In the genomic region with DNA sequence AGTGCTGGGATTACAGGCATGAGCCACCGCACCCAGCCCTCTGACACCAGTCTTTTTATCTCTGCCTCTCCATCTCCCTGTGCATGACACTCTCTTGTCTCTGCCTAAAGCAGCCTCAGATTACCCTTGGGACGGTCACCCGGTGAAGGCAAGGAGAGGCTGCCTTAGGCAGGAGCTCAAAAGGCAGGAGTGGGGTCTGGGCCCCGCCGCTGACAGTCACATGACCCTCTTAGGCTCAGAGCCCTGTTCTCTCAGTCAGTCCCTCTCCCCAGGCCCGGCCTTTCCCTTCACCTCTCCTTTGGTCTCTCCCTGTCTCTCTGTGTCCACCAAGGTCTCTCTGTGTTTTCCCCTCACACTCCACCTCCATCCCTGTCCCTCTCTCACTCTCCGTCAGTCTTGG, we compare ENCODE assay signal across 26 cellular contexts. TPM values are rescaled to one million over a fixed set of nuclear protein-coding genes. Genes with fewer than 3 reads are reported as not detected.
A peak's percentile ranks its signal among the peaks of the same experiment; 100 is the strongest.
DNase-seq lines count a peak whose midpoint lies in the region; ATAC-seq, FAIRE-seq and TF ChIP-seq lines count a peak whose summit lies in the region.
"Had no signal": no experiment of that assay in that cellular context is flagged by ENCODE, and none has a peak within 500 bp of the region (broad histone marks: within the 10 kb centered on the region; RNA-seq: fewer than 3 reads in every experiment).

No MANE protein-coding gene starts in this region.

- H3K4me3 ChIP-seq in HepG2 (replicated peaks in 1 of 3; ENCODE audit: insufficient read depth in 1 of 3, low read depth in 2 of 3, low read length in 3 of 3) (no peak overlapping the region), right lobe of liver (no peak overlapping the region), parathyroid adenoma (ENCODE audit: low read depth, low read length) (no peak overlapping the region)
- H3K4me3 ChIP-seq: A549; BLaER1 treated with 17β-estradiol and CSF1 and Interleukin-3, amounts not matched to agents 10 nM and 100 nM; GM23338; HAP-1 had no signal

- POLR2A ChIA-PET in HepG2 (lab: Yijun Ruan, JAX) = no interaction called here

- H3K27ac ChIP-seq in HepG2 (ENCODE audit: extremely low read length, insufficient read depth, low read length) = no peak overlapping the region
- no peak overlapping the region for H3K27ac ChIP-seq in right lobe of liver
- H3K27ac ChIP-seq in parathyroid adenoma = no peak overlapping the region
- H3K27ac ChIP-seq: A549; BLaER1 treated with 17β-estradiol and CSF1 and Interleukin-3, amounts not matched to agents 10 nM and 100 nM had no signal

- peak overlapping the region; percentile 57 for H3K27ac Mint-ChIP-seq in neural crest cell (ENCODE audit: unreplicated experiment)
- H3K27ac Mint-ChIP-seq: CD14-positive monocyte; CD4-positive, alpha-beta T cell; GM23338 had no signal

- ATAC-seq in HepG2 = no peak; the same call in 2 of the 3 replicates
- ATAC-seq in right lobe of liver = no peak
- ATAC-seq in HG02642 (IDR thresholded peaks at IDR 0.05; ENCODE audit: poor library complexity, unreplicated experiment) = no peak
- ATAC-seq: A549, GM23338 had no signal

- no peak overlapping the region for H3K4me3 Mint-ChIP-seq in neural crest cell
- H3K4me3 Mint-ChIP-seq: CD14-positive monocyte; CD4-positive, alpha-beta T cell; CD8-positive, alpha-beta memory T cell; GM23338 had no signal

- TF ChIP-seq CTCF in HepG2 (CRISPR knock-in tag; IDR thresholded peaks at IDR 0.05) (no peak), right lobe of liver (IDR thresholded peaks at IDR 0.05) (no peak), neural crest cell (conservative IDR thresholded peaks at IDR 0.05) (no peak), parathyroid adenoma (IDR thresholded peaks at IDR 0.05) (no peak)

- peaks cover 27% of the 10 kb centered on the region for H3K4me1 ChIP-seq in HepG2 (ENCODE audit: insufficient read depth, low read length)
- H3K4me1 ChIP-seq in right lobe of liver = peaks cover 0 to 3% (median 0%) of the 10 kb centered on the region in 4 donors
- H3K4me1 ChIP-seq in parathyroid adenoma = peaks cover 7% of the 10 kb centered on the region

- H3K9me3 Mint-ChIP-seq in neural crest cell = no peaks in the 10 kb centered on the region
- H3K9me3 Mint-ChIP-seq: CD4-positive, alpha-beta T cell; CD8-positive, alpha-beta memory T cell; GM23338 had no signal

- no peak overlapping the region for H2AFZ ChIP-seq in HepG2 (ENCODE audit: low read length)
- peak overlapping the region; percentile 28 for H2AFZ ChIP-seq in parathyroid adenoma
- H2AFZ ChIP-seq: GM23338 had no signal

- TF ChIP-seq POLR2A in HepG2 (IDR thresholded peaks at IDR 0.05; ENCODE audit: insufficient read depth in 1 of 2, low read depth in 2 of 2, low read length in 2 of 2) (no peak), right lobe of liver (IDR thresholded peaks at IDR 0.05) (no peak)

- H3K27me3 ChIP-seq in HepG2 (ENCODE audit: control insufficient read depth in 1 of 2, insufficient read depth in 2 of 2, low read length in 2 of 2) = peaks cover 17 to 92% of the 10 kb centered on the region in 2 experiments
- peaks cover 0 to 5% of the 10 kb centered on the region in 2 donors for H3K27me3 ChIP-seq in right lobe of liver
- H3K27me3 ChIP-seq in parathyroid adenoma (ENCODE audit: control insufficient read depth, insufficient read depth, low read length) = no peaks in the 10 kb centered on the region
- H3K27me3 ChIP-seq: BE2C had no signal

- WGBS in HepG2 (ENCODE audit: low lambda C conversion rate) = 18% methylated on average over 7 of the region's 7 CpGs
- 61% methylated on average over 4 of the region's 7 CpGs for WGBS in right lobe of liver (ENCODE audit: insufficient coverage, low coverage, low lambda C conversion rate, missing lambda C conversion rate)

- H3K4me2 ChIP-seq in HepG2 (ENCODE audit: low read depth, low read length) (no peak overlapping the region), parathyroid adenoma (ENCODE audit: low read length) (no peak overlapping the region)
- H3K4me2 ChIP-seq: A549; BLaER1 treated with 17β-estradiol and CSF1 and Interleukin-3, amounts not matched to agents 10 nM and 100 nM; GM23338 had no signal

- H3K9ac ChIP-seq in HepG2 (ENCODE audit: insufficient read depth, low read depth, low read length) (no peak overlapping the region), parathyroid adenoma (no peak overlapping the region)
- H3K9ac ChIP-seq: BLaER1 treated with 17β-estradiol and CSF1 and Interleukin-3, amounts not matched to agents 10 nM and 100 nM had no signal

- no TSS peak for BruUV-seq in HepG2 (replicated peaks; lab: Mats Ljungman, UMichigan)

- no peaks in the 10 kb centered on the region for H3K9me3 ChIP-seq in HepG2 (ENCODE audit: low read length)
- no peaks in the 10 kb centered on the region for H3K9me3 ChIP-seq in right lobe of liver
- H3K9me3 ChIP-seq in parathyroid adenoma (ENCODE audit: control insufficient read depth, low read length) = no peaks in the 10 kb centered on the region
- H3K9me3 ChIP-seq: A549; BE2C; BLaER1 treated with 17β-estradiol and CSF1 and Interleukin-3, amounts not matched to agents 10 nM and 100 nM; HAP-1 had no signal

- H3K4me1 Mint-ChIP-seq in neural crest cell = no peaks in the 10 kb centered on the region
- H3K4me1 Mint-ChIP-seq: CD8-positive, alpha-beta memory T cell; GM23338 had no signal

- no peak for FAIRE-seq in HepG2 (lab: Jason Lieb, UNC)
- FAIRE-seq: A549, D721Med, GM12892, H54 had no signal

- H3K27me3 Mint-ChIP-seq in neural crest cell (ENCODE audit: low read depth) = no peaks in the 10 kb centered on the region

- CTCF ChIA-PET in HepG2 (lab: Yijun Ruan, JAX; ENCODE audit: low intra/inter-chr PET ratio, low total read pairs) = no interaction called here

- no peaks in the 10 kb centered on the region for H3K36me3 ChIP-seq in HepG2 (replicated peaks in 1 of 2; ENCODE audit: control insufficient read depth in 1 of 2, insufficient read depth in 2 of 2, low read length in 2 of 2)
- no peaks in the 10 kb centered on the region for H3K36me3 ChIP-seq in right lobe of liver
- H3K36me3 ChIP-seq in parathyroid adenoma (ENCODE audit: control insufficient read depth, insufficient read depth, low read length) = no peaks in the 10 kb centered on the region
- H3K36me3 ChIP-seq: BE2C; BLaER1 treated with 17β-estradiol and CSF1 and Interleukin-3, amounts not matched to agents 10 nM and 100 nM; HAP-1 had no signal

- H3K79me2 ChIP-seq in HepG2 (ENCODE audit: insufficient read depth, low read length) (no peaks in the 10 kb centered on the region), parathyroid adenoma (no peaks in the 10 kb centered on the region)

- TF ChIP-seq EP300 in HepG2 (IDR thresholded peaks at IDR 0.05; ENCODE audit: low read depth in 2 of 2, low read length in 2 of 2) (no peak), HepG2 (CRISPR knock-in tag; IDR thresholded peaks at IDR 0.05; ENCODE audit: borderline replicate concordance) (no peak)

- TF ChIP-seq RAD21 in HepG2 (CRISPR knock-in tag; IDR thresholded peaks at IDR 0.05) = no peak

- no peaks in the 10 kb centered on the region for H4K20me1 ChIP-seq in HepG2 (ENCODE audit: insufficient read depth, low read length)

- intact Hi-C loops in HepG2 (cut with micrococcal nuclease; ENCODE audit: unreplicated experiment) (no loop called here), right lobe of liver (cut with DNase I) (no loop called here)

- in situ Hi-C loops in HepG2 (cut with HindIII; ENCODE audit: extremely low pct_ligation_motif_present, low pct_unique_long_range_greater_than_20kb) = no loop called here

- DNase-seq in HepG2 (ENCODE audit: low spot score) = no peak
- no peak for DNase-seq in right lobe of liver
- DNase-seq in neural crest cell (ENCODE audit: low read depth, low spot score) = no peak
- no peak for DNase-seq in DMS53 treated with DMSO at 0.1 percent for 48 hours (lab: John Stamatoyannopoulos, UW; ENCODE audit: unreplicated experiment)
- no peak for DNase-seq in amniotic stem cell (lab: John Stamatoyannopoulos, UW)
- DNase-seq: 8988T; ACHN; AML-193; BE2C; CD4-positive, alpha-beta T cell; CD8-positive, alpha-beta memory T cell; DMS 273 treated with DMSO at 0.1 percent for 48 hours; DMS79 treated with DMSO at 0.1 percent for 48 hours; GF-D8 had no signal

- H3K36me3 Mint-ChIP-seq in neural crest cell (ENCODE audit: low read depth) = no peaks in the 10 kb centered on the region
- H3K36me3 Mint-ChIP-seq: CD14-positive monocyte; CD8-positive, alpha-beta memory T cell had no signal

RNA-seq across cellular contexts. Expression of gene ADGRD2, which starts 22.5 kb away (rescaled TPM):
- total RNA-seq in HepG2 (2016; rRNA removed; fragmentation: Illumina TruSeq; extraction: Trizol) = not detected in 2 replicates
- total RNA-seq in HepG2 (2016; cell fraction: cytosol; rRNA removed; fragmentation: Illumina TruSeq; extraction: Trizol; ENCODE audit: low read depth) = not detected in 2 replicates
- not detected in 2 replicates for total RNA-seq in HepG2 (2016; cell fraction: insoluble cytoplasmic fraction; rRNA removed; fragmentation: Illumina TruSeq; extraction: Trizol)
- not detected in 2 replicates for total RNA-seq in HepG2 (2016; cell fraction: membrane; rRNA removed; fragmentation: Illumina TruSeq; extraction: Trizol)
- not detected in 2 replicates for total RNA-seq in HepG2 (2016; cell fraction: nucleus; rRNA removed; fragmentation: Illumina TruSeq; extraction: Trizol)
- not detected in 2 replicates for polyA plus RNA-seq in HepG2 (2011; rRNA removed)
- not detected in 2 replicates for polyA plus RNA-seq in HepG2 (2011; cell fraction: cytosol; rRNA removed)
- polyA plus RNA-seq in HepG2 (2011; cell fraction: nucleus; rRNA removed) = not detected in 2 replicates
- not detected in 2 replicates for polyA plus RNA-seq in HepG2 (2012)
- polyA plus RNA-seq in HepG2 (2016; cell fraction: cytosol; fragmentation: Illumina TruSeq; extraction: Trizol; ENCODE audit: low read depth) = not detected in 2 replicates
- polyA plus RNA-seq in HepG2 (2016; cell fraction: insoluble cytoplasmic fraction; fragmentation: Illumina TruSeq; extraction: Trizol; ENCODE audit: low read depth) = not detected in 2 replicates
- not detected in 2 replicates for polyA plus RNA-seq in HepG2 (2016; cell fraction: membrane; fragmentation: Illumina TruSeq; extraction: Trizol; ENCODE audit: low read depth)
- polyA plus RNA-seq in HepG2 (2016; cell fraction: nucleus; fragmentation: Illumina TruSeq; extraction: Trizol; ENCODE audit: insufficient read depth, low read depth) = not detected in 2 replicates
- not detected in 2 replicates for polyA minus RNA-seq in HepG2 (2011; rRNA and poly(A)+ RNA removed; ENCODE audit: low replicate concordance)
- polyA minus RNA-seq in HepG2 (2011; cell fraction: cytosol; rRNA and poly(A)+ RNA removed) = not detected in 2 replicates
- polyA minus RNA-seq in HepG2 (2011; cell fraction: nucleus; rRNA and poly(A)+ RNA removed) = not detected in 2 replicates
- not detected for total RNA-seq in right lobe of liver
- 0.44 TPM in 1 of 2 replicates, not detected in the other for total RNA-seq in neural crest cell
- total RNA-seq: CD4-positive, alpha-beta T cell; CD8-positive, alpha-beta memory T cell; G401 had no signal
- polyA plus RNA-seq: A549; CD14-positive monocyte; CD8-positive, alpha-beta memory T cell had no signal

RNA-seq across cellular contexts. Expression of gene NR5A1, which starts 34.4 kb away (rescaled TPM):
- total RNA-seq in HepG2 (2016; rRNA removed; fragmentation: Illumina TruSeq; extraction: Trizol) (38.8 and 44.7 TPM in 2 replicates), right lobe of liver (under 1 TPM in 1 of 6 experiments, not detected in 5; 0.26 TPM), neural crest cell (0.35 and 0.50 TPM in 2 replicates)
- 7.2 and 7.8 TPM in 2 replicates for total RNA-seq in HepG2 (2016; cell fraction: cytosol; rRNA removed; fragmentation: Illumina TruSeq; extraction: Trizol; ENCODE audit: low read depth)
- 32.3 and 46.7 TPM in 2 replicates for total RNA-seq in HepG2 (2016; cell fraction: insoluble cytoplasmic fraction; rRNA removed; fragmentation: Illumina TruSeq; extraction: Trizol)
- 22.5 and 25.3 TPM in 2 replicates for total RNA-seq in HepG2 (2016; cell fraction: membrane; rRNA removed; fragmentation: Illumina TruSeq; extraction: Trizol)
- total RNA-seq in HepG2 (2016; cell fraction: nucleus; rRNA removed; fragmentation: Illumina TruSeq; extraction: Trizol) = 26.4 and 32.4 TPM in 2 replicates
- polyA plus RNA-seq in HepG2 (2011; rRNA removed) = 28.9 and 43.2 TPM in 2 replicates
- 25.4 and 37.8 TPM in 2 replicates for polyA plus RNA-seq in HepG2 (2011; cell fraction: cytosol; rRNA removed)
- 82.6 and 84.5 TPM in 2 replicates for polyA plus RNA-seq in HepG2 (2011; cell fraction: nucleus; rRNA removed)
- 22.4 and 32.6 TPM in 2 replicates for polyA plus RNA-seq in HepG2 (2012)
- polyA plus RNA-seq in HepG2 (2016; cell fraction: cytosol; fragmentation: Illumina TruSeq; extraction: Trizol; ENCODE audit: low read depth) = 6.7 and 7.0 TPM in 2 replicates
- polyA plus RNA-seq in HepG2 (2016; cell fraction: insoluble cytoplasmic fraction; fragmentation: Illumina TruSeq; extraction: Trizol; ENCODE audit: low read depth) = 34.3 and 43.6 TPM in 2 replicates
- polyA plus RNA-seq in HepG2 (2016; cell fraction: membrane; fragmentation: Illumina TruSeq; extraction: Trizol; ENCODE audit: low read depth) = 17.4 and 17.9 TPM in 2 replicates
- polyA plus RNA-seq in HepG2 (2016; cell fraction: nucleus; fragmentation: Illumina TruSeq; extraction: Trizol; ENCODE audit: insufficient read depth, low read depth) = 59.8 and 63.0 TPM in 2 replicates
- 75.6 TPM in 1 of 2 replicates, not detected in the other for polyA minus RNA-seq in HepG2 (2011; rRNA and poly(A)+ RNA removed; ENCODE audit: low replicate concordance)
- 33.2 and 39.7 TPM in 2 replicates for polyA minus RNA-seq in HepG2 (2011; cell fraction: cytosol; rRNA and poly(A)+ RNA removed)
- 18.8 and 21.6 TPM in 2 replicates for polyA minus RNA-seq in HepG2 (2011; cell fraction: nucleus; rRNA and poly(A)+ RNA removed)
- total RNA-seq: CD4-positive, alpha-beta T cell; CD8-positive, alpha-beta memory T cell; Daoy had no signal
- polyA plus RNA-seq: A549; CD14-positive monocyte; CD8-positive, alpha-beta memory T cell; GM23338 had no signal

RNA-seq across cellular contexts. Expression of gene PSMB7, which starts 57.5 kb away (rescaled TPM):
- total RNA-seq in HepG2 (2016; rRNA removed; fragmentation: Illumina TruSeq; extraction: Trizol) (259 and 395 TPM in 2 replicates), right lobe of liver (100 to 1,000 TPM in 2 of 6 experiments, 10 to 100 TPM in 4; 76.4 to 196 (median 96.8) TPM), neural crest cell (195 and 196 TPM in 2 replicates)
- total RNA-seq in HepG2 (2016; cell fraction: cytosol; rRNA removed; fragmentation: Illumina TruSeq; extraction: Trizol; ENCODE audit: low read depth) = 81.7 and 96.6 TPM in 2 replicates
- total RNA-seq in HepG2 (2016; cell fraction: insoluble cytoplasmic fraction; rRNA removed; fragmentation: Illumina TruSeq; extraction: Trizol) = 268 and 419 TPM in 2 replicates
- 127 and 128 TPM in 2 replicates for total RNA-seq in HepG2 (2016; cell fraction: membrane; rRNA removed; fragmentation: Illumina TruSeq; extraction: Trizol)
- total RNA-seq in HepG2 (2016; cell fraction: nucleus; rRNA removed; fragmentation: Illumina TruSeq; extraction: Trizol) = 111 and 118 TPM in 2 replicates
- polyA plus RNA-seq in HepG2 (2011; rRNA removed) = 261 and 291 TPM in 2 replicates
- 283 and 308 TPM in 2 replicates for polyA plus RNA-seq in HepG2 (2011; cell fraction: cytosol; rRNA removed)
- 63.6 and 73.0 TPM in 2 replicates for polyA plus RNA-seq in HepG2 (2011; cell fraction: nucleus; rRNA removed)
- polyA plus RNA-seq in HepG2 (2012) = 163 and 239 TPM in 2 replicates
- polyA plus RNA-seq in HepG2 (2016; cell fraction: cytosol; fragmentation: Illumina TruSeq; extraction: Trizol; ENCODE audit: low read depth) = 101 and 108 TPM in 2 replicates
- polyA plus RNA-seq in HepG2 (2016; cell fraction: insoluble cytoplasmic fraction; fragmentation: Illumina TruSeq; extraction: Trizol; ENCODE audit: low read depth) = 433 and 456 TPM in 2 replicates
- polyA plus RNA-seq in HepG2 (2016; cell fraction: membrane; fragmentation: Illumina TruSeq; extraction: Trizol; ENCODE audit: low read depth) = 121 and 132 TPM in 2 replicates
- 139 and 158 TPM in 2 replicates for polyA plus RNA-seq in HepG2 (2016; cell fraction: nucleus; fragmentation: Illumina TruSeq; extraction: Trizol; ENCODE audit: insufficient read depth, low read depth)
- 167 and 496 TPM in 2 replicates for polyA minus RNA-seq in HepG2 (2011; rRNA and poly(A)+ RNA removed; ENCODE audit: low replicate concordance)
- 83.8 and 88.1 TPM in 2 replicates for polyA minus RNA-seq in HepG2 (2011; cell fraction: cytosol; rRNA and poly(A)+ RNA removed)
- polyA minus RNA-seq in HepG2 (2011; cell fraction: nucleus; rRNA and poly(A)+ RNA removed) = 83.6 and 97.7 TPM in 2 replicates
